ENCODE assay signal across 1 cellular context in the genomic region with DNA sequence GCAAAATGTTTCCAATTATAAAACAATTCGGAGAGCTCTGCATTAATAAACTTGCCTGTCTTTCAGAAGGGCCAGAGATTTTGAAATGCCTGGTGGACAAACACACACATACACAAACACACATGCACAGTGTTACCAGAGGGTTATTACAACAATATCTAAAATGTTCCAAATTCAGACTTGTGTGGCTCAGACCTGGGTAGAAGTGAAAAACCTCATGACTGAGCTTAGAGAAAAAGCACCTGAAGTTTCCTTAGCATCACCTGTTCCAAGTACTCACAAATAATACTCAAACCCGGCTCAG.
TF ChIP-seq lines count a peak whose summit lies in the region.

No MANE protein-coding gene starts in this region.

TF ChIP-seq in K562, 482 proteins besides CTCF, POLR2A, EP300 and RAD21 (continued from another document):
- TF ChIP-seq ZNF584 (CRISPR knock-in tag; IDR thresholded peaks at IDR 0.05; ENCODE audit: low read depth), result no peak
- TF ChIP-seq POLR2G (IDR thresholded peaks at IDR 0.05; ENCODE audit: low read depth, low read length), result no peak
- TF ChIP-seq BRF1 (IDR thresholded peaks at IDR 0.05; ENCODE audit: borderline replicate concordance, extremely low read depth, insufficient read length), result no peak
- TF ChIP-seq SAFB2 (IDR thresholded peaks at IDR 0.05; ENCODE audit: borderline replicate concordance, low read depth, low read length, severe bottlenecking), result no peak
- no peak for TF ChIP-seq DIDO1 (tag; IDR thresholded peaks at IDR 0.05; ENCODE audit: low read depth)
- TF ChIP-seq HIVEP1 (CRISPR knock-in tag; IDR thresholded peaks at IDR 0.05), result no peak
- TF ChIP-seq, protein P1, sequence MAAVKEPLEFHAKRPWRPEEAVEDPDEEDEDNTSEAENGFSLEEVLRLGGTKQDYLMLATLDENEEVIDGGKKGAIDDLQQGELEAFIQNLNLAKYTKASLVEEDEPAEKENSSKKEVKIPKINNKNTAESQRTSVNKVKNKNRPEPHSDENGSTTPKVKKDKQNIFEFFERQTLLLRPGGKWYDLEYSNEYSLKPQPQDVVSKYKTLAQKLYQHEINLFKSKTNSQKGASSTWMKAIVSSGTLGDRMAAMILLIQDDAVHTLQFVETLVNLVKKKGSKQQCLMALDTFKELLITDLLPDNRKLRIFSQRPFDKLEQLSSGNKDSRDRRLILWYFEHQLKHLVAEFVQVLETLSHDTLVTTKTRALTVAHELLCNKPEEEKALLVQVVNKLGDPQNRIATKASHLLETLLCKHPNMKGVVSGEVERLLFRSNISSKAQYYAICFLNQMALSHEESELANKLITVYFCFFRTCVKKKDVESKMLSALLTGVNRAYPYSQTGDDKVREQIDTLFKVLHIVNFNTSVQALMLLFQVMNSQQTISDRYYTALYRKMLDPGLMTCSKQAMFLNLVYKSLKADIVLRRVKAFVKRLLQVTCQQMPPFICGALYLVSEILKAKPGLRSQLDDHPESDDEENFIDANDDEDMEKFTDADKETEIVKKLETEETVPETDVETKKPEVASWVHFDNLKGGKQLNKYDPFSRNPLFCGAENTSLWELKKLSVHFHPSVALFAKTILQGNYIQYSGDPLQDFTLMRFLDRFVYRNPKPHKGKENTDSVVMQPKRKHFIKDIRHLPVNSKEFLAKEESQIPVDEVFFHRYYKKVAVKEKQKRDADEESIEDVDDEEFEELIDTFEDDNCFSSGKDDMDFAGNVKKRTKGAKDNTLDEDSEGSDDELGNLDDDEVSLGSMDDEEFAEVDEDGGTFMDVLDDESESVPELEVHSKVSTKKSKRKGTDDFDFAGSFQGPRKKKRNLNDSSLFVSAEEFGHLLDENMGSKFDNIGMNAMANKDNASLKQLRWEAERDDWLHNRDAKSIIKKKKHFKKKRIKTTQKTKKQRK (IDR thresholded peaks at IDR 0.05; ENCODE audit: borderline replicate concordance, low read depth, low read length), result no peak
- TF ChIP-seq, protein P2, sequence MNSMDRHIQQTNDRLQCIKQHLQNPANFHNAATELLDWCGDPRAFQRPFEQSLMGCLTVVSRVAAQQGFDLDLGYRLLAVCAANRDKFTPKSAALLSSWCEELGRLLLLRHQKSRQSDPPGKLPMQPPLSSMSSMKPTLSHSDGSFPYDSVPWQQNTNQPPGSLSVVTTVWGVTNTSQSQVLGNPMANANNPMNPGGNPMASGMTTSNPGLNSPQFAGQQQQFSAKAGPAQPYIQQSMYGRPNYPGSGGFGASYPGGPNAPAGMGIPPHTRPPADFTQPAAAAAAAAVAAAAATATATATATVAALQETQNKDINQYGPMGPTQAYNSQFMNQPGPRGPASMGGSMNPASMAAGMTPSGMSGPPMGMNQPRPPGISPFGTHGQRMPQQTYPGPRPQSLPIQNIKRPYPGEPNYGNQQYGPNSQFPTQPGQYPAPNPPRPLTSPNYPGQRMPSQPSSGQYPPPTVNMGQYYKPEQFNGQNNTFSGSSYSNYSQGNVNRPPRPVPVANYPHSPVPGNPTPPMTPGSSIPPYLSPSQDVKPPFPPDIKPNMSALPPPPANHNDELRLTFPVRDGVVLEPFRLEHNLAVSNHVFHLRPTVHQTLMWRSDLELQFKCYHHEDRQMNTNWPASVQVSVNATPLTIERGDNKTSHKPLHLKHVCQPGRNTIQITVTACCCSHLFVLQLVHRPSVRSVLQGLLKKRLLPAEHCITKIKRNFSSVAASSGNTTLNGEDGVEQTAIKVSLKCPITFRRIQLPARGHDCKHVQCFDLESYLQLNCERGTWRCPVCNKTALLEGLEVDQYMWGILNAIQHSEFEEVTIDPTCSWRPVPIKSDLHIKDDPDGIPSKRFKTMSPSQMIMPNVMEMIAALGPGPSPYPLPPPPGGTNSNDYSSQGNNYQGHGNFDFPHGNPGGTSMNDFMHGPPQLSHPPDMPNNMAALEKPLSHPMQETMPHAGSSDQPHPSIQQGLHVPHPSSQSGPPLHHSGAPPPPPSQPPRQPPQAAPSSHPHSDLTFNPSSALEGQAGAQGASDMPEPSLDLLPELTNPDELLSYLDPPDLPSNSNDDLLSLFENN (IDR thresholded peaks at IDR 0.05; ENCODE audit: low read depth in 2 of 2, low read length in 2 of 2), result no peak
- no peak for TF ChIP-seq ERF (CRISPR knock-in tag; IDR thresholded peaks at IDR 0.05)
- TF ChIP-seq RBM22 (IDR thresholded peaks at IDR 0.05; ENCODE audit: low read depth, low read length, poor library complexity, severe bottlenecking), result no peak
- TF ChIP-seq, protein P3, sequence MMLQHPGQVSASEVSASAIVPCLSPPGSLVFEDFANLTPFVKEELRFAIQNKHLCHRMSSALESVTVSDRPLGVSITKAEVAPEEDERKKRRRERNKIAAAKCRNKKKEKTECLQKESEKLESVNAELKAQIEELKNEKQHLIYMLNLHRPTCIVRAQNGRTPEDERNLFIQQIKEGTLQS (IDR thresholded peaks at IDR 0.05), result no peak
- TF ChIP-seq, protein P3 (CRISPR knock-in tag; conservative IDR thresholded peaks at IDR 0.05), result no peak
- no peak for TF ChIP-seq ZNF589 (CRISPR knock-in tag; IDR thresholded peaks at IDR 0.05; ENCODE audit: low read depth)
